15 cellular contexts compared by ENCODE assay signal in the genomic region with DNA sequence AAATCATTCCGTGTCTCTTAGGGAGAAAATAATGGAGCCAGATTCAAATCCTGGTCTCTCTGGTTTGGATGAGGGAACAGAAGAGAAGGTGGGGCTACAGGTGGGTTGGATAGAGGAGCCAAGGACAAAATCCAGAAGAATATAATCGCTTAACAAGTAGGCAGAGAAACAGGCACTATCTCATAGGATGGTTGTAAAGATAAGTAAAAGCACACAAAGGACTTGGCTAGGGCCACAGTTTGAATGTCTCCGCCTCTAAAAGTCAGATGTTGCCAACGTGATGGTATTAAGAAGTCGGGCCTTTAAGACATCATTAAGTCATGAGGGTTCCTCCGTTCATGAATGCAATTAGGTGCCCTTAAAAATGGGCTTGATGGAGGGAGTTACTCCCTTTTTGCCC. TPM values are rescaled to one million over a fixed set of nuclear protein-coding genes. Genes with fewer than 3 reads are reported as not detected.
DNase-seq lines count a peak whose midpoint lies in the region; FAIRE-seq and TF ChIP-seq lines count a peak whose summit lies in the region.
"Had no signal": no experiment of that assay in that cellular context is flagged by ENCODE, and none has a peak within 500 bp of the region (broad histone marks: within the 10 kb centered on the region; RNA-seq: fewer than 3 reads in every experiment).

No MANE protein-coding gene starts in this region.

- DNase-seq in dorsolateral prefrontal cortex = no peak
- peak; percentile 77 for DNase-seq in small intestine
- no peak for DNase-seq in NCI-H2029 treated with DMSO at 0.1 percent for 48 hours (lab: John Stamatoyannopoulos, UW)
- DNase-seq in cortex of kidney (lab: John Stamatoyannopoulos, UW) = no peak
- no peak for DNase-seq in HFFc6
- DNase-seq: BE2C; CD4-positive, alpha-beta memory T cell; DMS53; GF-D8; HCEC 1CT had no signal

- H3K27ac ChIP-seq in angular gyrus (ENCODE audit: low read depth, low read length) (peak overlapping the region; percentile 50), dorsolateral prefrontal cortex (peak overlapping the region in 57 of 59 donors; percentile 22 to 100 (median 90)), small intestine (ENCODE audit: low read depth in 1 of 2, low read length in 1 of 2) (peak overlapping the region in 1 of 2 donors; percentile 16)
- H3K27ac ChIP-seq: A549, C4-2B, HL-60 had no signal

- no peaks in the 10 kb centered on the region for H3K36me3 ChIP-seq in small intestine (ENCODE audit: control insufficient read depth in 2 of 2, insufficient read depth in 2 of 2, low read length in 2 of 2)
- H3K36me3 ChIP-seq: BE2C had no signal

- H3K4me1 Mint-ChIP-seq in HFFc6 (ENCODE audit: low read depth) = peaks cover 26% of the 10 kb centered on the region

- no peak for FAIRE-seq in small intestine (lab: Jason Lieb, UNC)
- FAIRE-seq: A549, D721Med had no signal

- WGBS in small intestine, 3 donors = 17 to 63% (median 34%) methylated on average over 6 of the region's 6 CpGs

- H3K27me3 Mint-ChIP-seq in HFFc6 (ENCODE audit: insufficient read depth) = no peaks in the 10 kb centered on the region; the same call in none of the 2 replicates
- H3K27me3 Mint-ChIP-seq: CD4-positive, alpha-beta memory T cell had no signal

- H3K9me3 ChIP-seq in small intestine (ENCODE audit: control insufficient read depth, low read depth) = no peaks in the 10 kb centered on the region
- H3K9me3 ChIP-seq: A549, BE2C had no signal

- no peaks in the 10 kb centered on the region for H3K36me3 Mint-ChIP-seq in HFFc6 (ENCODE audit: low read depth)

- H3K4me3 ChIP-seq in dorsolateral prefrontal cortex (no peak overlapping the region), small intestine (ENCODE audit: low read depth in 1 of 2, low read length in 2 of 2) (no peak overlapping the region)
- H3K4me3 ChIP-seq: A549 had no signal

- H3K4me3 Mint-ChIP-seq in HFFc6 = no peak overlapping the region
- H3K4me3 Mint-ChIP-seq: CD4-positive, alpha-beta memory T cell had no signal

- intact Hi-C loops in dorsolateral prefrontal cortex (cut with DNase I) = no loop called here

- H3K27ac Mint-ChIP-seq in HFFc6 = no peak overlapping the region

- H3K9me3 Mint-ChIP-seq in HFFc6 = no peaks in the 10 kb centered on the region

- H3K4me1 ChIP-seq in small intestine (ENCODE audit: control insufficient read depth in 2 of 2, insufficient read depth in 1 of 2, low read depth in 1 of 2, low read length in 1 of 2) = peaks cover 10 to 19% of the 10 kb centered on the region in 2 donors

- H3K27me3 ChIP-seq in dorsolateral prefrontal cortex (no peaks in the 10 kb centered on the region), small intestine (ENCODE audit: control insufficient read depth in 2 of 2, insufficient read depth in 2 of 2, low read length in 2 of 2) (no peaks in the 10 kb centered on the region)
- H3K27me3 ChIP-seq: BE2C had no signal

- no peak for TF ChIP-seq CTCF in dorsolateral prefrontal cortex (IDR thresholded peaks at IDR 0.05 in 54 of 56, conservative IDR thresholded peaks at IDR 0.05 in 2 of 56; ENCODE audit: low read depth in 1 of 56, partially characterized antibody in 56 of 56)
- TF ChIP-seq CTCF in HFFc6 (IDR thresholded peaks at IDR 0.05) = no peak

RNA-seq across cellular contexts. Expression of a gene that starts 42.8 kb away (rescaled TPM):
- total RNA-seq in dorsolateral prefrontal cortex = 100 to 1,000 TPM; 101 to 349 (median 174) TPM
- 10 to 100 TPM in 1 of 3 donors, 1 to 10 TPM in 2; 4.9 to 10.5 (median 7.6) TPM for polyA plus RNA-seq in small intestine
- total RNA-seq in HFFc6 (2021; fragmentation: NEBNext Ultra II Directional; extraction: Animal tissue kit (Norgen Biotek cat#: 25700)) = 10 to 100 TPM; 15.6 to 23.3 (median 19.9) TPM

Comparison
In these comparisons a context has a peak if more than half of its experiments do, and no peak if none do; other contexts are left out.
1. RNA of a gene that starts 42.8 kb away (total RNA-seq): 101 to 349 TPM in dorsolateral prefrontal cortex; 15.6 to 23.3 TPM in HFFc6; every median in the first group is over 4 times any median in the second.